Comparison of ENCODE assay signal across 20 cellular contexts in the genomic region with DNA sequence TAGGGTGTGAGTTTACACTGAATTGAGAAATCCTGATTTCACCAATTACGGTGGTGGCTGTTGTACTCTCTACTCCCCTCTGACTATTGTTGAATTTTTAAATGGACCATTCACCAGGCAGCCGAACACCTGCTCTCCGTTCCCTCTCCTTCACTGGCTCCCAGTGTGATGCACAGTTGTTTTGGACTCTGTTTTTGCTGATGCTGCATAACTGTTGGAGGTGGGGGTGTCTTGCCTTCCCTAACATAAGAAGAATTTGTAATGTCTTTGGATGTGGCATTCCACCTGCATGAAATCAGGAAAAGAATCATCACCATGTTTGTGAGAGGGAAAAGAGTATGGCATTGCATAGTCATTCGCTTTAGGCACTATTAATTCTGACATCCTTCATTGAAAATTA.
"Had no signal": no experiment of that assay in that cellular context is flagged by ENCODE, and none has a peak within 500 bp of the region (broad histone marks: within the 10 kb centered on the region; RNA-seq: fewer than 3 reads in every experiment).

No MANE protein-coding gene starts in this region.

- H3K4me3 ChIP-seq: hepatocyte, lung, spleen, testis had no signal

- H3K9me3 ChIP-seq: spleen, testis had no signal

- DNase-seq: activated gamma-delta T cell treated with Interleukin-2 at 50 U/mL for 16 hours; activated T-cell treated with anti-CD3 and anti-CD28 coated beads, Interleukin-2, amount 50 U/mL, for 1 hour; aorta; brain microvascular endothelial cell; caudate nucleus; dermis blood vessel endothelial cell; effector memory CD4-positive, alpha-beta T cell; foreskin melanocyte; immature natural killer cell; naive B cell; spleen; stimulated activated CD4-positive, alpha-beta T cell treated with anti-CD3 and anti-CD28 coated beads, Interleukin-4, amount 100 ng/mL, for 1 hour; stimulated activated naive CD4-positive, alpha-beta T cell; T1000; testis had no signal

- H3K27me3 ChIP-seq: brain microvascular endothelial cell, hepatocyte, spleen, testis had no signal

- H3K27ac ChIP-seq: brain microvascular endothelial cell, hepatocyte, spleen, testis had no signal

- H3K4me2 ChIP-seq: hepatocyte had no signal

- H2AFZ ChIP-seq: hepatocyte had no signal

- H3K4me1 ChIP-seq: testis had no signal

- ATAC-seq: esophagus mucosa, left lobe of liver, WTC11 had no signal

- H3K36me3 ChIP-seq: brain microvascular endothelial cell, spleen had no signal
